ENCODE assay signal across 28 cellular contexts in genomic region chr11:70660889-70661197, GRCh38.
A peak's percentile ranks its signal among the peaks of the same experiment; 100 is the strongest.
DNase-seq lines count a peak whose midpoint lies in the region; ATAC-seq, FAIRE-seq and TF ChIP-seq lines count a peak whose summit lies in the region.
"Had no signal": no experiment of that assay in that cellular context is flagged by ENCODE, and none has a peak within 500 bp of the region (broad histone marks: within the 10 kb centered on the region; RNA-seq: fewer than 3 reads in every experiment).

No MANE protein-coding gene starts in this region.

- H3K36me3 Mint-ChIP-seq in nephron (ENCODE audit: low read depth): no peaks in the 10 kb centered on the region
- H3K36me3 Mint-ChIP-seq: CD4-positive, CD25-positive, alpha-beta regulatory T cell; stimulated activated effector memory CD8-positive, alpha-beta T cell treated with anti-CD3 and anti-CD28 coated beads, Interleukin-12 subunit alpha, Interleukin-12 subunit beta, amount 100 ng/mL, for 72 hours had no signal

- DNase-seq in H1 (ENCODE audit: low read depth in 1 of 2, low spot score in 2 of 2) (no peak), HuH-7 (ENCODE audit: low spot score) (no peak), foreskin keratinocyte (no peak), NCI-H524 treated with DMSO at 0.1 percent for 48 hours (lab: John Stamatoyannopoulos, UW) (no peak), omental fat pad (ENCODE audit: low spot score) (no peak)
- DNase-seq: activated CD4-positive, alpha-beta T cell treated with anti-CD3 and anti-CD28 coated beads, Interleukin-2, amount 50 U/mL, for 48 hours; activated CD4-positive, CD25-positive, alpha-beta regulatory T cell treated with anti-CD3 and anti-CD28 coated beads, Interleukin-2, amount 50 U/mL, for 72 hours; activated naive CD4-positive, alpha-beta T cell; activated T-cell treated with anti-CD3 and anti-CD28 coated beads, Interleukin-2, amount 50 U/mL, for 72 hours; Calu3; CD4-positive, CD25-positive, alpha-beta regulatory T cell; cerebellar nuclear complex; DMS79; GF-D8; Karpas-422; left ventricle myocardium superior; NCI-H1417 treated with DMSO at 0.1 percent for 48 hours; NCI-H2081; NCI-H345; Right ventricle myocardium superior; stimulated activated CD4-positive, alpha-beta T cell treated with anti-CD3 and anti-CD28 coated beads, Interleukin-15, amount 100 ng/mL, for 24 hours; T-helper 17 cell; upper lobe of left lung had no signal

- H2BK12ac ChIP-seq in H1 (ENCODE audit: low read depth, low read length): 0 out of 2 replicates have a peak overlapping the region, but pooled peaks have one; percentile 23

- no peak overlapping the region for H3K23ac ChIP-seq in H1 (ENCODE audit: insufficient read length)

- H3K9me3 ChIP-seq in H1 (ENCODE audit: insufficient read depth in 2 of 2, low read depth in 1 of 2, low read length in 1 of 2): no peaks in the 10 kb centered on the region
- H3K9me3 ChIP-seq: gastroesophageal sphincter, upper lobe of left lung had no signal

- H3K23me2 ChIP-seq in H1 (ENCODE audit: low read depth, low read length): peaks cover 6% of the 10 kb centered on the region; the same call in 1 of the 2 replicates

- H3K4me1 ChIP-seq in KMS-11 (ENCODE audit: low read depth, poor library complexity, severe bottlenecking) (peaks cover 34% of the 10 kb centered on the region), H1 (replicated peaks in 1 of 4; ENCODE audit: control insufficient read depth in 3 of 4, insufficient read depth in 4 of 4, low read length in 3 of 4) (peaks cover 11 to 32% (median 23%) of the 10 kb centered on the region in 4 experiments), foreskin keratinocyte (no peaks in the 10 kb centered on the region)

- H3K36me3 ChIP-seq in KMS-11 (ENCODE audit: insufficient read depth) (no peaks in the 10 kb centered on the region), H1 (ENCODE audit: control insufficient read depth in 2 of 4, insufficient read depth in 4 of 4, low read length in 3 of 4) (no peaks in the 10 kb centered on the region; a peak in 1 of 8 replicates)
- H3K36me3 ChIP-seq: gastroesophageal sphincter, upper lobe of left lung had no signal

- H3K79me2 ChIP-seq in KMS-11 (ENCODE audit: insufficient read depth, low read depth) (no peaks in the 10 kb centered on the region), H1 (ENCODE audit: control insufficient read depth in 1 of 2, insufficient read depth in 2 of 2, low read length in 2 of 2) (peaks cover 0 to 32% of the 10 kb centered on the region in 2 experiments; a peak in 2 of 4 replicates)

- no peaks in the 10 kb centered on the region for H3K9me3 Mint-ChIP-seq in nephron
- H3K9me3 Mint-ChIP-seq: activated T-cell treated with anti-CD3 and anti-CD28 coated beads, Interleukin-2, amount 50 U/mL, for 72 hours; stimulated activated effector memory CD8-positive, alpha-beta T cell treated with anti-CD3 and anti-CD28 coated beads, Interleukin-12 subunit alpha, Interleukin-12 subunit beta, amount 100 ng/mL, for 72 hours had no signal

- POLR2A ChIA-PET in H1 (lab: Charles Lee; ENCODE audit: partially characterized antibody): interaction anchor here (1.5 to 4.9 kb wide), 3 partner anchors 11 to 16 kb away, joined by 4 to 25 read pairs (median 6); no protein-coding TSS in a partner anchor

- no peak for TF ChIP-seq POLR2A in H1 (IDR thresholded peaks at IDR 0.05; ENCODE audit: control extremely low read depth in 1 of 2, low read depth in 2 of 2, low read length in 2 of 2)

- H3K27ac ChIP-seq in KMS-11: peak overlapping the region; percentile 94
- H3K27ac ChIP-seq in H1 (ENCODE audit: low read depth, low read length): no peak overlapping the region
- H3K27ac ChIP-seq in foreskin keratinocyte: no peak overlapping the region
- H3K27ac ChIP-seq: gastroesophageal sphincter, upper lobe of left lung had no signal

- H3K56ac ChIP-seq in H1 (replicated peaks; ENCODE audit: insufficient read length, low read depth, low read length): no peak overlapping the region

- no peak overlapping the region for H3K14ac ChIP-seq in H1 (ENCODE audit: insufficient read length)

- H3K4ac ChIP-seq in H1 (replicated peaks; ENCODE audit: insufficient read length, low read depth, low read length): peak overlapping the region; percentile 36

- H4K5ac ChIP-seq in H1 (ENCODE audit: insufficient read length, low read depth, low read length): no peak overlapping the region

- H3K27ac Mint-ChIP-seq in nephron: no peak overlapping the region
- H3K27ac Mint-ChIP-seq: activated T-cell treated with anti-CD3 and anti-CD28 coated beads, Interleukin-2, amount 50 U/mL, for 72 hours; CD4-positive, CD25-positive, alpha-beta regulatory T cell; stimulated activated effector memory CD8-positive, alpha-beta T cell treated with anti-CD3 and anti-CD28 coated beads, Interleukin-12 subunit alpha, Interleukin-12 subunit beta, amount 100 ng/mL, for 72 hours; T-helper 17 cell had no signal

- no peak overlapping the region for H2BK5ac ChIP-seq in H1 (ENCODE audit: low read depth, low read length)

- ATAC-seq in foreskin keratinocyte: no peak
- no peak for ATAC-seq in omental fat pad (ENCODE audit: low FRiP score)
- ATAC-seq: activated T-cell treated with anti-CD3 and anti-CD28 coated beads, Interleukin-2, amount 50 U/mL, for 72 hours; gastroesophageal sphincter; left ventricle myocardium superior; Panc1; stimulated activated effector memory CD8-positive, alpha-beta T cell treated with anti-CD3 and anti-CD28 coated beads, Interleukin-12 subunit alpha, Interleukin-12 subunit beta, amount 100 ng/mL, for 72 hours; T-helper 17 cell had no signal

- no peak overlapping the region for H4K8ac ChIP-seq in H1 (ENCODE audit: extremely low read depth, insufficient read depth, low read length)

- H3K4me3 ChIP-seq in KMS-11 (IDR thresholded peaks at IDR 0.05; ENCODE audit: insufficient read depth, low read depth, low read length) (no peak overlapping the region), H1 (ENCODE audit: extremely low read depth in 1 of 4, insufficient read depth in 2 of 4, low read depth in 3 of 4, low read length in 4 of 4) (peak overlapping the region in 3 of 4 experiments; percentile 12 to 66 (median 22); a peak in 4 of 8 replicates)
- H3K4me3 ChIP-seq: upper lobe of left lung had no signal

- TF ChIP-seq CTCF in KMS-11 (conservative IDR thresholded peaks at IDR 0.05; ENCODE audit: low read depth, low read length): no peak
- TF ChIP-seq CTCF in H1 (IDR thresholded peaks at IDR 0.05; ENCODE audit: control extremely low read depth in 1 of 3, insufficient read depth in 1 of 3, low read depth in 1 of 3, low read length in 3 of 3): no peak
- no peak for TF ChIP-seq CTCF in nephron (IDR thresholded peaks at IDR 0.05; ENCODE audit: unreplicated experiment in 3 of 3)
- no peak for TF ChIP-seq CTCF in foreskin keratinocyte (conservative IDR thresholded peaks at IDR 0.05)
- TF ChIP-seq CTCF in omental fat pad (IDR thresholded peaks at IDR 0.05): no peak

- 0 out of 2 replicates have a peak overlapping the region, but pooled peaks have one; percentile 49 for H2BK15ac ChIP-seq in H1 (ENCODE audit: low read length)

- peak overlapping the region; percentile 69 to 75 (median 74) for H3K4me3 Mint-ChIP-seq in nephron
- H3K4me3 Mint-ChIP-seq: activated T-cell treated with anti-CD3 and anti-CD28 coated beads, Interleukin-2, amount 50 U/mL, for 72 hours; stimulated activated effector memory CD8-positive, alpha-beta T cell treated with anti-CD3 and anti-CD28 coated beads, Interleukin-12 subunit alpha, Interleukin-12 subunit beta, amount 100 ng/mL, for 72 hours had no signal

- no peak for TF ChIP-seq RAD21 in H1 (IDR thresholded peaks at IDR 0.05 in 1 of 2, conservative IDR thresholded peaks at IDR 0.05 in 1 of 2; ENCODE audit: low read depth in 2 of 2, low read length in 2 of 2)

- H3K27me3 ChIP-seq in KMS-11 (ENCODE audit: insufficient read depth, low read depth) (no peaks in the 10 kb centered on the region), H1 (replicated peaks in 1 of 4; ENCODE audit: control insufficient read depth in 3 of 4, extremely low read depth in 1 of 4, insufficient read depth in 3 of 4, low read length in 3 of 4) (no peaks in the 10 kb centered on the region; a peak in 1 of 7 replicates), foreskin keratinocyte (peaks cover 28% of the 10 kb centered on the region)

- 94% methylated on average over 11 of the region's 11 CpGs; no CpG with 5 or more reads in 1 of the 2 experiments for WGBS in H1 (ENCODE audit: extremely low coverage in 1 of 2, insufficient coverage in 1 of 2, insufficient read length in 1 of 2, insufficient replicate concordance in 2 of 2, low coverage in 1 of 2, low lambda C conversion rate in 2 of 2, missing lambda C conversion rate in 1 of 2), 2 experiments

- H4K91ac ChIP-seq in H1 (replicated peaks; ENCODE audit: insufficient read length, low read length): no peak overlapping the region

- peak overlapping the region; percentile 47 for H3K4me2 ChIP-seq in KMS-11
- H3K4me2 ChIP-seq in H1 (ENCODE audit: insufficient read depth in 1 of 2, low read depth in 2 of 2, low read length in 2 of 2): peak overlapping the region; percentile 79 to 89

- H3K27me3 Mint-ChIP-seq in nephron (ENCODE audit: low read depth): peaks cover 80% of the 10 kb centered on the region

- TF ChIP-seq EP300 in H1 (IDR thresholded peaks at IDR 0.05; ENCODE audit: borderline replicate concordance in 1 of 2, low read depth in 2 of 2, low read length in 2 of 2): no peak

- no peak overlapping the region for H2BK120ac ChIP-seq in H1 (replicated peaks; ENCODE audit: low read depth, low read length)

- H2AK5ac ChIP-seq in H1 (ENCODE audit: low read depth, low read length): no peak overlapping the region; the same call in 1 of the 2 replicates

- H2AFZ ChIP-seq in KMS-11 (ENCODE audit: low read depth): peak overlapping the region; percentile 53; the same call in 1 of the 2 replicates
- H2AFZ ChIP-seq in H1 (ENCODE audit: low read length): no peak overlapping the region

- H2BK20ac ChIP-seq in H1 (ENCODE audit: low read length): peak overlapping the region; percentile 9; the same call in 1 of the 2 replicates

- no peak for FAIRE-seq in H1 (lab: Jason Lieb, UNC)

- peaks cover 6% of the 10 kb centered on the region for H3K4me1 Mint-ChIP-seq in nephron
- H3K4me1 Mint-ChIP-seq: CD4-positive, CD25-positive, alpha-beta regulatory T cell had no signal

- H3K79me1 ChIP-seq in H1 (ENCODE audit: low read depth, low read length): peaks cover 7% of the 10 kb centered on the region; the same call in 1 of the 2 replicates

- H4K20me1 ChIP-seq in KMS-11 (ENCODE audit: insufficient read depth) (no peaks in the 10 kb centered on the region), H1 (replicated peaks in 1 of 2; ENCODE audit: control insufficient read depth in 1 of 2, insufficient read depth in 2 of 2, low read length in 2 of 2) (peaks cover 3 to 4% of the 10 kb centered on the region in 2 experiments)

- CTCF ChIA-PET in H1 (lab: Charles Lee; ENCODE audit: partially characterized antibody): interaction anchor here (1.0 to 1.4 kb wide), 4 partner anchors 75 to 426 kb away, joined by 3 to 4 read pairs (median 3); no protein-coding TSS in a partner anchor

- H3K9ac ChIP-seq in KMS-11 (peak overlapping the region; percentile 68; the same call in 1 of the 2 replicates), H1 (replicated peaks in 1 of 4; ENCODE audit: extremely low read depth in 1 of 4, low read depth in 3 of 4, low read length in 3 of 4) (no peak overlapping the region)

- H3K18ac ChIP-seq in H1 (ENCODE audit: extremely low read depth, low read length): no peak overlapping the region
